In genomic region chr9:132518626-132519025, GRCh38 we compare ENCODE assay signal across 7 cellular contexts.
"Had no signal": no experiment of that assay in that cellular context is flagged by ENCODE, and none has a peak within 500 bp of the region (broad histone marks: within the 10 kb centered on the region; RNA-seq: fewer than 3 reads in every experiment).

No MANE protein-coding gene starts in this region.

- H3K9me3 Mint-ChIP-seq: IgD-negative memory B cell had no signal

- DNase-seq: IMR-90, KBM-7, KG1 had no signal

- H3K27ac ChIP-seq: HL-60 had no signal

- H3K36me3 Mint-ChIP-seq: IgD-negative memory B cell had no signal

- H3K4me3 ChIP-seq: K562 had no signal

- H3K27ac Mint-ChIP-seq: IgD-negative memory B cell had no signal

- ATAC-seq: HepG2, K562 had no signal
